ENCODE assay signal across 8 cellular contexts in the genomic region with DNA sequence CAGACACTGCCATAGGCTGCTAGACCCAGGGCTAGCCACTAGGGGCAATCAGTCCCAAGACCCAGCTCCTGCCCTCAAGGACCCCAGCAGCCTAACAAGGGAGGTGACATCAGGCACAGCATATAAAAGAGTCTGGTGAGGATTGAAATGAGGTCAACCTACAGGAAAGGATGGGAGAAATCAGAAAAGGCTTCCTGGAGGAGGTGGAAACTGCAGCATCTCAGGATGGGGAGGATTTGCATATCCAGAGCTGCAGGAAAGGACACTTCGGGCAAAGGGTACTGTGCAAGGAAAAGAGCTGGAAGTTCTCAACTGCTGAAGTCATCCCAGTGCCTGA. TPM values are rescaled to one million over a fixed set of nuclear protein-coding genes. Genes with fewer than 3 reads are reported as not detected.
DNase-seq lines count a peak whose midpoint lies in the region; ATAC-seq and TF ChIP-seq lines count a peak whose summit lies in the region.

No MANE protein-coding gene starts in this region.

- H3K23ac ChIP-seq in H9 (ENCODE audit: insufficient read length, low read depth, low read length) (no peak overlapping the region), mesenchymal stem cell (ENCODE audit: low read length in 2 of 2) (no peak overlapping the region)

- H3K27ac ChIP-seq in DND-41 (ENCODE audit: low read length) (no peak overlapping the region), H9 (ENCODE audit: insufficient read length, low read depth, low read length) (no peak overlapping the region), body of pancreas (no peak overlapping the region), mesenchymal stem cell (ENCODE audit: low read length, poor library complexity, severe bottlenecking) (no peak overlapping the region)

- peaks cover 23 to 25% of the 10 kb centered on the region in 2 experiments for H3K4me1 Mint-ChIP-seq in H9

- H4K91ac ChIP-seq in H9 (ENCODE audit: insufficient read length, low read depth, low read length) (no peak overlapping the region), mesenchymal stem cell (ENCODE audit: low read length) (no peak overlapping the region)

- no peak for TF ChIP-seq POLR2A in body of pancreas (IDR thresholded peaks at IDR 0.05)

- H3K14ac ChIP-seq in H9 (ENCODE audit: insufficient read depth, low read length): no peak overlapping the region
- no peak overlapping the region for H3K14ac ChIP-seq in mesenchymal stem cell (ENCODE audit: low read length in 2 of 2)

- peak; percentile 67 for DNase-seq in DND-41
- peak; percentile 76 for DNase-seq in H9
- DNase-seq in body of pancreas: peak in 3 of 4 donors; percentile 43 to 55 (median 50)
- DNase-seq in mesenchymal stem cell: peak; percentile 66
- no peak for DNase-seq in mesenteric fat pad (ENCODE audit: low spot score)

- peak; percentile 80 for TF ChIP-seq CTCF in DND-41 (IDR thresholded peaks at IDR 0.05; ENCODE audit: borderline replicate concordance, extremely low read depth, low read length, poor library complexity, severe bottlenecking)
- peak; percentile 70 for TF ChIP-seq CTCF in H9 (conservative IDR thresholded peaks at IDR 0.05)
- peak in 6 of 7 experiments; percentile 25 to 42 (median 36) for TF ChIP-seq CTCF in body of pancreas (IDR thresholded peaks at IDR 0.05)

- H3K79me2 ChIP-seq in DND-41 (ENCODE audit: insufficient read depth, low read length) (peaks cover 21% of the 10 kb centered on the region), H9 (ENCODE audit: insufficient read depth, low read length) (peaks cover 15% of the 10 kb centered on the region; the same call in 1 of the 2 replicates)

- H3K9ac ChIP-seq in DND-41 (ENCODE audit: low read depth, low read length) (no peak overlapping the region), H9 (ENCODE audit: extremely low read depth, insufficient read length, low read length) (no peak overlapping the region), mesenchymal stem cell (ENCODE audit: low read length) (no peak overlapping the region)

- peak overlapping the region in 2 of 3 experiments; percentile 38 to 65; a peak in 3 of 7 replicates for H3K27ac Mint-ChIP-seq in H9

- no peaks in the 10 kb centered on the region for H3K27me3 Mint-ChIP-seq in H9 (ENCODE audit: low read depth)

- H3K4me3 ChIP-seq in DND-41 (ENCODE audit: low read depth in 1 of 2, low read length in 2 of 2) (no peak overlapping the region), body of pancreas (no peak overlapping the region), mesenchymal stem cell (ENCODE audit: insufficient read depth in 1 of 2, low read depth in 1 of 2, low read length in 2 of 2) (no peak overlapping the region)

- H3T11ph ChIP-seq in H9 (ENCODE audit: low read length): no peak overlapping the region

- H3K27me3 ChIP-seq in DND-41 (ENCODE audit: insufficient read depth, low read length, poor library complexity) (no peaks in the 10 kb centered on the region), H9 (ENCODE audit: insufficient read depth, low read length) (no peaks in the 10 kb centered on the region), body of pancreas (no peaks in the 10 kb centered on the region), mesenchymal stem cell (ENCODE audit: control insufficient read depth in 1 of 2, insufficient read depth in 1 of 2, low read length in 2 of 2) (no peaks in the 10 kb centered on the region)

- no peak overlapping the region for H2BK20ac ChIP-seq in H9 (ENCODE audit: low read depth, low read length, poor library complexity, severe bottlenecking)

- no CpG with 5 or more reads among the region's 1 CpG for WGBS in H9 (ENCODE audit: extremely low coverage, insufficient read length, low lambda C conversion rate)
- WGBS in body of pancreas, 2 donors: 100% methylated on average over 1 of the region's 1 CpG
- 100% methylated on average over 1 of the region's 1 CpG for WGBS in mesenchymal stem cell

- peaks cover 5% of the 10 kb centered on the region for H4K20me1 ChIP-seq in DND-41 (ENCODE audit: insufficient read depth, low read length)
- H4K20me1 ChIP-seq in H9 (ENCODE audit: control insufficient read depth, insufficient read depth, insufficient read length): no peaks in the 10 kb centered on the region

- H3K9me3 ChIP-seq in DND-41 (ENCODE audit: insufficient read depth, low read length, severe bottlenecking) (no peaks in the 10 kb centered on the region), H9 (ENCODE audit: control insufficient read depth, low read depth, low read length) (no peaks in the 10 kb centered on the region), body of pancreas (no peaks in the 10 kb centered on the region), mesenchymal stem cell (ENCODE audit: control insufficient read depth, low read length) (no peaks in the 10 kb centered on the region)

- no peak overlapping the region for H2AFZ ChIP-seq in DND-41 (ENCODE audit: low read depth, low read length)
- no peak overlapping the region for H2AFZ ChIP-seq in H9 (ENCODE audit: low read length)
- no peak overlapping the region for H2AFZ ChIP-seq in mesenchymal stem cell (ENCODE audit: low read depth, low read length)

- H3K4ac ChIP-seq in H9 (ENCODE audit: low read depth, low read length) (no peak overlapping the region), mesenchymal stem cell (ENCODE audit: low read depth in 1 of 2, low read length in 2 of 2) (no peak overlapping the region)

- no peak overlapping the region for H3K18ac ChIP-seq in H9 (ENCODE audit: insufficient read length, low read depth, low read length)
- H3K18ac ChIP-seq in mesenchymal stem cell (ENCODE audit: low read depth in 1 of 2, low read length in 2 of 2): no peak overlapping the region

- no peak overlapping the region for H4K5ac ChIP-seq in H9 (ENCODE audit: insufficient read length, low read depth, low read length)

- peaks cover 8% of the 10 kb centered on the region for H3K23me2 ChIP-seq in H9 (ENCODE audit: insufficient read length, low read depth, low read length, poor library complexity, severe bottlenecking)

- H3K4me3 Mint-ChIP-seq in H9: no peak overlapping the region

- H3K36me3 ChIP-seq in DND-41 (ENCODE audit: insufficient read depth, low read length) (peaks cover 11% of the 10 kb centered on the region), body of pancreas (replicated peaks in 1 of 2; ENCODE audit: insufficient read depth in 1 of 2, low read depth in 2 of 2) (peaks cover 0 to 1% of the 10 kb centered on the region in 2 donors), mesenchymal stem cell (ENCODE audit: control insufficient read depth in 1 of 2, insufficient read depth in 2 of 2, low read depth in 1 of 2, low read length in 2 of 2) (peaks cover 24 to 65% of the 10 kb centered on the region in 2 experiments)

- H3K9me3 Mint-ChIP-seq in H9: no peaks in the 10 kb centered on the region

- no peak overlapping the region for H2AK5ac ChIP-seq in H9 (ENCODE audit: insufficient read length, low read length)
- H2AK5ac ChIP-seq in mesenchymal stem cell (ENCODE audit: low read length, severe bottlenecking): no peak overlapping the region

- H4K8ac ChIP-seq in H9 (replicated peaks; ENCODE audit: insufficient read length, low read depth, low read length) (no peak overlapping the region), mesenchymal stem cell (ENCODE audit: low read length) (no peak overlapping the region)

- H3K56ac ChIP-seq in H9 (ENCODE audit: insufficient read length, low read depth, low read length): no peak overlapping the region

- peaks cover 2 to 30% (median 27%) of the 10 kb centered on the region in 3 experiments; a peak in 5 of 7 replicates for H3K36me3 Mint-ChIP-seq in H9 (ENCODE audit: insufficient read depth in 1 of 3, low read depth in 3 of 3)

- intact Hi-C loops in body of pancreas (cut with DNase I): loop anchor here (5.0 kb wide), 1 partner anchor 38 kb away; no protein-coding TSS in a partner anchor

- ATAC-seq in DND-41 (ENCODE audit: insufficient read depth, low read depth): peak; percentile 47
- ATAC-seq in body of pancreas: no peak
- no peak for ATAC-seq in HG03439 (IDR thresholded peaks at IDR 0.05; ENCODE audit: unreplicated experiment)
- no peak for ATAC-seq in HG02798 (IDR thresholded peaks at IDR 0.05; ENCODE audit: poor library complexity, unreplicated experiment)

- H2BK120ac ChIP-seq in H9 (ENCODE audit: low read depth, low read length, poor library complexity, severe bottlenecking): no peak overlapping the region
- H2BK120ac ChIP-seq in mesenchymal stem cell (ENCODE audit: low read depth, low read length): no peak overlapping the region

- H2BK15ac ChIP-seq in H9 (ENCODE audit: low read depth, low read length): no peak overlapping the region
- peak overlapping the region; percentile 76 for H2BK15ac ChIP-seq in mesenchymal stem cell (ENCODE audit: low read depth, poor library complexity, severe bottlenecking)

- no peak overlapping the region for H3K4me2 ChIP-seq in DND-41 (ENCODE audit: insufficient read depth, low read length)
- H3K4me2 ChIP-seq in H9 (ENCODE audit: insufficient read depth, insufficient read length, low read length): no peak overlapping the region
- H3K4me2 ChIP-seq in mesenchymal stem cell (ENCODE audit: low read length, poor library complexity, severe bottlenecking): no peak overlapping the region

- H2BK12ac ChIP-seq in H9 (ENCODE audit: insufficient read length, low read depth, low read length) (no peak overlapping the region), mesenchymal stem cell (ENCODE audit: low read length in 2 of 2) (no peak overlapping the region)

- H2BK5ac ChIP-seq in H9 (ENCODE audit: insufficient read length, low read length): no peak overlapping the region
- no peak overlapping the region for H2BK5ac ChIP-seq in mesenchymal stem cell (ENCODE audit: low read depth, low read length, poor library complexity, severe bottlenecking)

- H3K4me1 ChIP-seq in DND-41 (ENCODE audit: insufficient read depth, low read length) (peaks cover 31% of the 10 kb centered on the region), H9 (ENCODE audit: insufficient read depth, low read length) (peaks cover 5% of the 10 kb centered on the region; the same call in 1 of the 2 replicates), body of pancreas (peaks cover 36% of the 10 kb centered on the region), mesenchymal stem cell (ENCODE audit: control insufficient read depth, insufficient read depth, low read depth, low read length) (peaks cover 19% of the 10 kb centered on the region)

- H3K79me1 ChIP-seq in H9 (ENCODE audit: insufficient read depth, low read depth, low read length, poor library complexity, severe bottlenecking) (peaks cover 9% of the 10 kb centered on the region), mesenchymal stem cell (replicated peaks; ENCODE audit: low read length, poor library complexity, severe bottlenecking) (peaks cover 27% of the 10 kb centered on the region)

RNA-seq across cellular contexts. Expression of a gene that starts 2.9 kb away (rescaled TPM):
- total RNA-seq in H9 (2021) (65.1 and 72.3 TPM in 2 replicates), body of pancreas (100 to 1,000 TPM; 143 to 212 TPM), mesenteric fat pad (57.0 TPM)
- polyA plus RNA-seq in PFSK-1 (2012; ENCODE audit: insufficient read length, low read depth): 51.0 TPM
- polyA plus RNA-seq in mesenchymal stem cell (2013, experiment 1 of 2): 41.6 TPM
- 39.9 TPM for polyA plus RNA-seq in mesenchymal stem cell (2013, experiment 2 of 2)

RNA-seq across cellular contexts. Expression of a gene that starts 6.6 kb away (rescaled TPM):
- 62.2 and 63.0 TPM in 2 replicates for total RNA-seq in H9 (2021)
- 32.9 TPM for polyA plus RNA-seq in PFSK-1 (2012; ENCODE audit: insufficient read length, low read depth)
- 10 to 100 TPM; 30.7 to 56.0 TPM for total RNA-seq in body of pancreas
- 13.3 TPM for polyA plus RNA-seq in mesenchymal stem cell (2013, experiment 1 of 2)
- 13.7 TPM for polyA plus RNA-seq in mesenchymal stem cell (2013, experiment 2 of 2)
- total RNA-seq in mesenteric fat pad: 14.9 TPM

RNA-seq across cellular contexts. Expression of a gene that starts 35.2 kb away (rescaled TPM):
- total RNA-seq in H9 (2021): 65.0 and 67.0 TPM in 2 replicates
- 15.4 TPM for polyA plus RNA-seq in PFSK-1 (2012; ENCODE audit: insufficient read length, low read depth)
- 10 to 100 TPM; 10.9 to 33.2 TPM for total RNA-seq in body of pancreas
- polyA plus RNA-seq in mesenchymal stem cell (2013, experiment 1 of 2): 32.7 TPM
- 30.8 TPM for polyA plus RNA-seq in mesenchymal stem cell (2013, experiment 2 of 2)
- 21.0 TPM for total RNA-seq in mesenteric fat pad
